ENCODE assay signal across 39 cellular contexts in genomic region chr3:166457382-166457781, GRCh38.
"Had no signal": no experiment of that assay in that cellular context is flagged by ENCODE, and none has a peak within 500 bp of the region (broad histone marks: within the 10 kb centered on the region; RNA-seq: fewer than 3 reads in every experiment).

No MANE protein-coding gene starts in this region.

- H3K4me3 Mint-ChIP-seq: activated naive CD4-positive, alpha-beta T cell treated with anti-CD3 and anti-CD28 coated beads for 36 hours; activated naive CD4-positive, alpha-beta T cell treated with anti-CD3 and anti-CD28 coated beads, Interleukin-2, amount 10 ng/mL, durations not matched to agents 7 days and 5 days; activated naive CD4-positive, alpha-beta T cell treated with anti-CD3 and anti-CD28 coated beads, Interleukin-2, amount 50 U/mL, for 24 hours; activated naive CD8-positive, alpha-beta T cell; activated naive CD8-positive, alpha-beta T cell treated with anti-CD3 and anti-CD28 coated beads for 36 hours; activated naive CD8-positive, alpha-beta T cell treated with anti-CD3 and anti-CD28 coated beads, Interleukin-2, amount 10 ng/mL, durations not matched to agents 7 days and 5 days; activated naive CD8-positive, alpha-beta T cell treated with anti-CD3 and anti-CD28 coated beads, Interleukin-2, amount 50 U/mL, for 24 hours; activated T-cell treated with anti-CD3 and anti-CD28 coated beads, Interleukin-2, amount 50 U/mL, for 24 hours; activated T-cell treated with anti-CD3 and anti-CD28 coated beads, Interleukin-2, amount 50 U/mL, for 4 hours; activated T-cell treated with anti-CD3 and anti-CD28 coated beads, Interleukin-2, amount 50 U/mL, for 72 hours; activated T-helper 1 cell treated with anti-CD3 and anti-CD28 coated beads, Interleukin-12 subunit alpha, Interleukin-12 subunit beta, Interleukin-2, Interleukin-4 antibody, amounts not matched to agents 30 ng/mL and 10 ng/mL and 1 ng/mL, durations not matched to agents 14 hours and 24 hours and 36 hours; activated T-helper 17 cell treated with anti-CD3 and anti-CD28 coated beads, Interleukin-2, amount 50 U/mL, for 72 hours; brain; central memory CD8-positive, alpha-beta T cell had no signal

- DNase-seq: activated effector memory CD4-positive, alpha-beta T cell treated with anti-CD3 and anti-CD28 coated beads, Interleukin-2, amount 50 U/mL, for 16 hours; activated effector memory CD4-positive, alpha-beta T cell treated with Interleukin-2 at 50 U/mL for 16 hours; activated gamma-delta T cell; activated gamma-delta T cell treated with Interleukin-2 at 50 U/mL for 16 hours; activated naive CD4-positive, alpha-beta T cell; activated naive CD4-positive, alpha-beta T cell treated with anti-CD3 and anti-CD28 coated beads for 36 hours; activated naive CD4-positive, alpha-beta T cell treated with anti-CD3 and anti-CD28 coated beads, Interleukin-2, amount 10 ng/mL, durations not matched to agents 7 days and 5 days; activated naive CD4-positive, alpha-beta T cell treated with anti-CD3 and anti-CD28 coated beads, Interleukin-2, amount 50 U/mL, for 16 hours; activated naive CD4-positive, alpha-beta T cell treated with Interleukin-2 at 50 U/mL for 16 hours; activated naive CD8-positive, alpha-beta T cell treated with anti-CD3 and anti-CD28 coated beads for 36 hours; activated naive CD8-positive, alpha-beta T cell treated with anti-CD3 and anti-CD28 coated beads, Interleukin-2, amount 10 ng/mL, durations not matched to agents 7 days and 5 days; activated naive CD8-positive, alpha-beta T cell treated with anti-CD3 and anti-CD28 coated beads, Interleukin-2, amount 50 U/mL, for 24 hours; activated T-cell treated with anti-CD3 and anti-CD28 coated beads, Interleukin-2, amount 50 U/mL, for 24 hours; activated T-cell treated with anti-CD3 and anti-CD28 coated beads, Interleukin-2, amount 50 U/mL, for 4 hours; activated T-cell treated with anti-CD3 and anti-CD28 coated beads, Interleukin-2, amount 50 U/mL, for 48 hours; activated T-cell treated with anti-CD3 and anti-CD28 coated beads, Interleukin-2, amount 50 U/mL, for 72 hours; adrenal gland; amniotic stem cell; amygdala; anterior cingulate cortex; aorta; body of pancreas; brain microvascular endothelial cell; caudate nucleus; central memory CD4-positive, alpha-beta T cell; cerebellar nuclear complex had no signal

- H3K4me1 ChIP-seq: adrenal gland, ascending aorta, breast epithelium had no signal

- H3K4me3 ChIP-seq: adrenal gland, ascending aorta, body of pancreas, breast epithelium, cardiac muscle cell had no signal

- H3K9me3 Mint-ChIP-seq: brain had no signal

- H3K27ac ChIP-seq: adrenal gland, ascending aorta, body of pancreas, brain microvascular endothelial cell, breast epithelium, cardiac muscle cell had no signal

- H3K4me1 Mint-ChIP-seq: activated naive CD4-positive, alpha-beta T cell treated with anti-CD3 and anti-CD28 coated beads, Interleukin-2, amount 10 ng/mL, durations not matched to agents 7 days and 5 days; activated naive CD4-positive, alpha-beta T cell treated with anti-CD3 and anti-CD28 coated beads, Interleukin-2, amount 50 U/mL, for 24 hours; activated naive CD8-positive, alpha-beta T cell treated with anti-CD3 and anti-CD28 coated beads for 36 hours; activated naive CD8-positive, alpha-beta T cell treated with anti-CD3 and anti-CD28 coated beads, Interleukin-2, amount 10 ng/mL, durations not matched to agents 7 days and 5 days; activated naive CD8-positive, alpha-beta T cell treated with anti-CD3 and anti-CD28 coated beads, Interleukin-2, amount 50 U/mL, for 24 hours; activated T-helper 17 cell treated with anti-CD3 and anti-CD28 coated beads, Interleukin-2, amount 50 U/mL, for 72 hours; brain; central memory CD8-positive, alpha-beta T cell had no signal

- H3K27me3 Mint-ChIP-seq: activated naive CD4-positive, alpha-beta T cell treated with anti-CD3 and anti-CD28 coated beads, Interleukin-2, amount 10 ng/mL, durations not matched to agents 7 days and 5 days; activated naive CD4-positive, alpha-beta T cell treated with anti-CD3 and anti-CD28 coated beads, Interleukin-2, amount 50 U/mL, for 24 hours; activated naive CD8-positive, alpha-beta T cell; activated naive CD8-positive, alpha-beta T cell treated with anti-CD3 and anti-CD28 coated beads for 36 hours; activated naive CD8-positive, alpha-beta T cell treated with anti-CD3 and anti-CD28 coated beads, Interleukin-2, amount 10 ng/mL, durations not matched to agents 7 days and 5 days; activated naive CD8-positive, alpha-beta T cell treated with anti-CD3 and anti-CD28 coated beads, Interleukin-2, amount 50 U/mL, for 24 hours; activated T-cell treated with anti-CD3 and anti-CD28 coated beads, Interleukin-2, amount 50 U/mL, for 24 hours; activated T-helper 17 cell treated with anti-CD3 and anti-CD28 coated beads, Interleukin-2, amount 50 U/mL, for 72 hours; brain; central memory CD8-positive, alpha-beta T cell had no signal

- FAIRE-seq: bronchial epithelial cell, colon had no signal

- H3K36me3 ChIP-seq: adrenal gland, ascending aorta, brain microvascular endothelial cell, breast epithelium, cardiac muscle cell had no signal

- H3K9me3 ChIP-seq: adrenal gland, ascending aorta, body of pancreas, breast epithelium had no signal

- H3K36me3 Mint-ChIP-seq: activated naive CD4-positive, alpha-beta T cell treated with anti-CD3 and anti-CD28 coated beads, Interleukin-2, amount 10 ng/mL, durations not matched to agents 7 days and 5 days; activated naive CD4-positive, alpha-beta T cell treated with anti-CD3 and anti-CD28 coated beads, Interleukin-2, amount 50 U/mL, for 24 hours; activated naive CD4-positive, alpha-beta T cell treated with anti-CD3 and anti-CD28 coated beads, Interleukin-2, amount 50 U/mL, for 72 hours; activated naive CD8-positive, alpha-beta T cell; activated naive CD8-positive, alpha-beta T cell treated with anti-CD3 and anti-CD28 coated beads for 36 hours; activated naive CD8-positive, alpha-beta T cell treated with anti-CD3 and anti-CD28 coated beads, Interleukin-2, amount 10 ng/mL, durations not matched to agents 7 days and 5 days; brain had no signal

- H3K27me3 ChIP-seq: adrenal gland, ascending aorta, body of pancreas, brain microvascular endothelial cell, breast epithelium, cardiac muscle cell had no signal

- H3K27ac Mint-ChIP-seq: activated naive CD4-positive, alpha-beta T cell treated with anti-CD3 and anti-CD28 coated beads for 36 hours; activated naive CD4-positive, alpha-beta T cell treated with anti-CD3 and anti-CD28 coated beads, Interleukin-2, amount 10 ng/mL, durations not matched to agents 7 days and 5 days; activated naive CD4-positive, alpha-beta T cell treated with anti-CD3 and anti-CD28 coated beads, Interleukin-2, amount 50 U/mL, for 24 hours; activated naive CD4-positive, alpha-beta T cell treated with anti-CD3 and anti-CD28 coated beads, Interleukin-2, amount 50 U/mL, for 72 hours; activated naive CD8-positive, alpha-beta T cell; activated naive CD8-positive, alpha-beta T cell treated with anti-CD3 and anti-CD28 coated beads for 36 hours; activated naive CD8-positive, alpha-beta T cell treated with anti-CD3 and anti-CD28 coated beads, Interleukin-2, amount 10 ng/mL, durations not matched to agents 7 days and 5 days; activated naive CD8-positive, alpha-beta T cell treated with anti-CD3 and anti-CD28 coated beads, Interleukin-2, amount 50 U/mL, for 24 hours; activated T-cell treated with anti-CD3 and anti-CD28 coated beads, Interleukin-2, amount 50 U/mL, for 24 hours; activated T-cell treated with anti-CD3 and anti-CD28 coated beads, Interleukin-2, amount 50 U/mL, for 72 hours; activated T-helper 1 cell treated with anti-CD3 and anti-CD28 coated beads, Interleukin-12 subunit alpha, Interleukin-12 subunit beta, Interleukin-2, Interleukin-4 antibody, amounts not matched to agents 30 ng/mL and 10 ng/mL and 1 ng/mL, durations not matched to agents 14 hours and 24 hours and 36 hours; activated T-helper 17 cell treated with anti-CD3 and anti-CD28 coated beads, Interleukin-2, amount 50 U/mL, for 72 hours; activated T-helper 2 cell treated with anti-CD3 and anti-CD28 coated beads, Interferon-gamma antibody, Interleukin-2, Interleukin-4, amounts not matched to agents 10 μg/mL and 5 μg/mL and 100 μg/mL, durations not matched to agents 14 hours and 24 hours and 36 hours; brain had no signal

- ATAC-seq: activated naive CD4-positive, alpha-beta T cell treated with anti-CD3 and anti-CD28 coated beads, Interleukin-2, amount 50 U/mL, for 72 hours; activated naive CD8-positive, alpha-beta T cell treated with anti-CD3 and anti-CD28 coated beads, Interleukin-2, amount 50 U/mL, for 24 hours; activated T-cell treated with anti-CD3 and anti-CD28 coated beads, Interleukin-2, amount 50 U/mL, for 4 hours; activated T-cell treated with anti-CD3 and anti-CD28 coated beads, Interleukin-2, amount 50 U/mL, for 72 hours; activated T-helper 17 cell treated with anti-CD3 and anti-CD28 coated beads, Interleukin-2, amount 50 U/mL, for 72 hours; body of pancreas had no signal
